8 cellular contexts compared by ENCODE assay signal in the genomic region with DNA sequence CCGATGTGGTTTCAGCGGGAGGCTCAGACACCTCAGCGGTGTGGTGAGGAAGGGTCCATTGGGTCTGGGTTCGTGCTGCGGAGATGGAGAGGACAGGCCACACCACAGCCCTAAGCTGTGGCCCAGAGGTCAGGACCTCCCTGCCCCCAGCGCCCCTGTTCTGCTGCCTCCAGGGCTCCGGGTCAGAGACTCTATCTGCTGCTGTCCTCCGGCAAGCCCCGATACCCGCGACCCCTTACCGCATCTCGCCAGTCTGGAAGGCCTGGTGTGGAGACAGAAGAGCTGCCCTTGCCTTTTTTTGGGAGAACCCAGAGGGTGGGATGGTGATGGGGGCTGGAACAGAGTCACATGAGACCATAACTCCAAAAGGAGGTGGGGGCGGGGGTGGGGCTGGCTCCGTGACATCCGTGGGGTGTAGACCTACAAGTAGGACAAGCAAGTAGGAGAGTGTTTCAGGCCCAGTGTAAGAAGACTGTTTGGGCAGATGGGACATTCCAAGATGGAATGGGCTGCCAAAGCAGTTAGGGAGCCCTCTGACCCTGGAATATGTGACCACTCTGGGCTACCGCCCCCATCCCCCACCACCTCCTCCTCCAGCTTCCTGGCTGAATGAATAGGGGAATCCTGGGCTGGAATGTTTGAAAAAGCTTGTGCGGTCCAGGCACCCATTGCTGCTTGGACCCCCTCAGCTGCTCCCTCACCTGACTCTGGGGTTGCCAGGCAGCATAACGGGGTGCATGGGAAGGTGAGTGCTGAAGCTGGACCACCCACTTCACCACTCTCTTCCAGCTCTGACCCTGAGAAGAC. TPM values are rescaled to one million over a fixed set of nuclear protein-coding genes. Genes with fewer than 3 reads are reported as not detected.
DNase-seq lines count a peak whose midpoint lies in the region; ATAC-seq and TF ChIP-seq lines count a peak whose summit lies in the region.

No MANE protein-coding gene starts in this region.

- H3K9me3 Mint-ChIP-seq in glutamatergic neuron (ENCODE audit: unreplicated experiment) = peaks cover 15% of the 10 kb centered on the region

- no peak overlapping the region for H3K27ac ChIP-seq in rectal smooth muscle tissue (ENCODE audit: low read depth, low read length)

- H3K9me3 ChIP-seq in T-helper 17 cell (ENCODE audit: control insufficient read depth, low read length, poor library complexity, severe bottlenecking) = no peaks in the 10 kb centered on the region

- H3K27ac Mint-ChIP-seq in T-helper 17 cell = peak overlapping the region; percentile 84
- no peak overlapping the region for H3K27ac Mint-ChIP-seq in glutamatergic neuron (ENCODE audit: unreplicated experiment)

- H3K4me3 Mint-ChIP-seq in T-helper 17 cell (peak overlapping the region; percentile 93), glutamatergic neuron (ENCODE audit: unreplicated experiment) (peak overlapping the region; percentile 85)

- TF ChIP-seq CTCF in glutamatergic neuron (IDR thresholded peaks at IDR 0.05; ENCODE audit: partially characterized antibody, unreplicated experiment) = no peak

- DNase-seq in T-helper 17 cell (no peak), glutamatergic neuron (no peak), UCSD-AML1 (lab: John Stamatoyannopoulos, UW; ENCODE audit: unreplicated experiment) (no peak)

- peak overlapping the region; percentile 12 for H3K9ac ChIP-seq in rectal smooth muscle tissue (ENCODE audit: low read length)

- H3K27me3 ChIP-seq in rectal smooth muscle tissue (ENCODE audit: control insufficient read depth, insufficient read depth, low read length) = no peaks in the 10 kb centered on the region

- H3K27me3 Mint-ChIP-seq in T-helper 17 cell = no peaks in the 10 kb centered on the region
- peaks cover 6% of the 10 kb centered on the region for H3K27me3 Mint-ChIP-seq in glutamatergic neuron (ENCODE audit: unreplicated experiment)

- peaks cover 3% of the 10 kb centered on the region for H3K36me3 Mint-ChIP-seq in T-helper 17 cell (ENCODE audit: low read depth)
- no peaks in the 10 kb centered on the region for H3K36me3 Mint-ChIP-seq in glutamatergic neuron (ENCODE audit: unreplicated experiment)

- H3K4me3 ChIP-seq in GM08714 (ENCODE audit: low read length) (peak overlapping the region; percentile 67), rectal smooth muscle tissue (ENCODE audit: low read length) (peak overlapping the region; percentile 67)

- peaks cover 27% of the 10 kb centered on the region for H3K4me1 Mint-ChIP-seq in T-helper 17 cell
- peaks cover 7% of the 10 kb centered on the region for H3K4me1 Mint-ChIP-seq in glutamatergic neuron (ENCODE audit: low read depth, unreplicated experiment)

- ATAC-seq in T-helper 17 cell = no peak
- no peak for ATAC-seq in GM18907 (IDR thresholded peaks at IDR 0.05; ENCODE audit: unreplicated experiment)
- no peak for ATAC-seq in HG03571 (IDR thresholded peaks at IDR 0.05; ENCODE audit: unreplicated experiment)
- ATAC-seq in GM18868 (IDR thresholded peaks at IDR 0.05; ENCODE audit: unreplicated experiment) = no peak

- H3K4me1 ChIP-seq in rectal smooth muscle tissue (ENCODE audit: control insufficient read depth, insufficient read depth, low read length) = peaks cover 13% of the 10 kb centered on the region

- H3K36me3 ChIP-seq in rectal smooth muscle tissue (ENCODE audit: control insufficient read depth, insufficient read depth, low read length) = no peaks in the 10 kb centered on the region

RNA-seq across cellular contexts. Expression of a gene that starts 1.4 kb away (rescaled TPM):
- 10 to 100 TPM; 19.2 to 20.4 TPM for total RNA-seq in T-helper 17 cell
- 11.0 TPM for total RNA-seq in glutamatergic neuron (ENCODE audit: unreplicated experiment)

RNA-seq across cellular contexts. Expression of a gene that starts 25.7 kb away (rescaled TPM):
- 10 to 100 TPM; 29.4 to 37.0 TPM for total RNA-seq in T-helper 17 cell
- 77.2 TPM for total RNA-seq in glutamatergic neuron (ENCODE audit: unreplicated experiment)

RNA-seq across cellular contexts. Expression of a gene that starts 25.7 kb away (rescaled TPM):
- 1 to 10 TPM in 1 of 2 donors, under 1 TPM in 1; 0.55 to 1.3 TPM for total RNA-seq in T-helper 17 cell
- total RNA-seq in glutamatergic neuron (ENCODE audit: unreplicated experiment) = 4.7 TPM

RNA-seq across cellular contexts. Expression of a gene that starts 50.0 kb away (rescaled TPM):
- total RNA-seq in T-helper 17 cell = 10 to 100 TPM; 45.2 to 51.9 TPM
- 73.9 TPM for total RNA-seq in glutamatergic neuron (ENCODE audit: unreplicated experiment)
